In the genomic region with DNA sequence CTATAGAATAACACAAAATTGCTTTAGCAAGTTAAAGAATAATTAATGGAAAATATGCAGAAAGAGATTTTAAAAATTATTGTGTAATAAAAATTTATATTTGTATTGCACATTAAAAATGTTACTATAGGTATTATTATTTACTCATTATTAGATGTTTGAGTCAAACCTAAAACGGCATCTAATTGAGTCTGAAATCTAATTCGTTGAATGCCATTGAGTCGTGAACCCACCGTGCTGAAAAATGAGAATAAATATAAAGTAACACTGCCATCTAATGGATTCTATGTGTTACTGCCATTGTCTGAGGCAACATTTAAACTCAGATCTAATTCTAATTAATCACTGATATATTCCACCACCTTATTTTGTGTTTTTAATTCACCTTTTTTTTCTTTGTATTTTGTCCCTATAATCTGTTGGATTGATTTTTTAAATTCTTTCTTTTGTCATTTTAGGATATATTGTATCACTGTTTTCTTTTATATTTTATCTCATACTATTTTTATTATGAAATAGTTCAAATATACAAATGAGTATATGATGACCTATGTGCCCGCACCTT, we compare ENCODE assay signal across 9 cellular contexts.
DNase-seq lines count a peak whose midpoint lies in the region; ATAC-seq and TF ChIP-seq lines count a peak whose summit lies in the region.
"Had no signal": no experiment of that assay in that cellular context is flagged by ENCODE, and none has a peak within 500 bp of the region (broad histone marks: within the 10 kb centered on the region; RNA-seq: fewer than 3 reads in every experiment).

No MANE protein-coding gene starts in this region.

- peak; percentile 25 for DNase-seq in DMS153 (lab: John Stamatoyannopoulos, UW)
- DNase-seq in NCI-H1048 (lab: John Stamatoyannopoulos, UW) = peak; percentile 33
- peak; percentile 19 for DNase-seq in SKM-1 treated with dmso at 0.1 percent for 144 hours (lab: John Stamatoyannopoulos, UW; ENCODE audit: unreplicated experiment)
- peak; percentile 58 for DNase-seq in fibroblast of mammary gland (ENCODE audit: low read depth)
- DNase-seq in pons (ENCODE audit: low spot score) = peak; percentile 58

- ATAC-seq in GM21447 (IDR thresholded peaks at IDR 0.05; ENCODE audit: unreplicated experiment) = peak; percentile 69
- ATAC-seq in HG02852 (IDR thresholded peaks at IDR 0.05; ENCODE audit: unreplicated experiment) = no peak
- no peak for ATAC-seq in HG02981 (IDR thresholded peaks at IDR 0.05; ENCODE audit: unreplicated experiment)

- TF ChIP-seq CTCF in fibroblast of mammary gland (conservative IDR thresholded peaks at IDR 0.05; ENCODE audit: control insufficient read depth, insufficient read depth, low read depth, low read length) = peak; percentile 58

- no peak overlapping the region for H3K4me3 ChIP-seq in fibroblast of mammary gland (ENCODE audit: control insufficient read depth, low read depth, low read length)
- H3K4me3 ChIP-seq: skin epidermis had no signal
